Comparison of ENCODE assay signal across 15 cellular contexts in genomic region chr1:9529190-9529589, GRCh38. TPM values are rescaled to one million over a fixed set of nuclear protein-coding genes. Genes with fewer than 3 reads are reported as not detected.
DNase-seq lines count a peak whose midpoint lies in the region; ATAC-seq and TF ChIP-seq lines count a peak whose summit lies in the region.
"Had no signal": no experiment of that assay in that cellular context is flagged by ENCODE, and none has a peak within 500 bp of the region (broad histone marks: within the 10 kb centered on the region; RNA-seq: fewer than 3 reads in every experiment).

No MANE protein-coding gene starts in this region.

- TF ChIP-seq CTCF in activated CD8-positive, alpha-beta T cell treated with anti-CD3 and anti-CD28 coated beads for 36 hours (IDR thresholded peaks at IDR 0.05): no peak
- no peak for TF ChIP-seq CTCF in type B pancreatic cell (conservative IDR thresholded peaks at IDR 0.05)

- H3K4me1 Mint-ChIP-seq in activated CD8-positive, alpha-beta T cell treated with anti-CD3 and anti-CD28 coated beads for 36 hours (ENCODE audit: low read depth): no peaks in the 10 kb centered on the region
- no peaks in the 10 kb centered on the region for H3K4me1 Mint-ChIP-seq in activated CD8-positive, alpha-beta T cell treated with anti-CD3 and anti-CD28 coated beads, Interleukin-2, amount 10 ng/mL, durations not matched to agents 7 days and 5 days (ENCODE audit: low read depth)
- H3K4me1 Mint-ChIP-seq in type B pancreatic cell (ENCODE audit: unreplicated experiment): peaks cover 10% of the 10 kb centered on the region
- no peaks in the 10 kb centered on the region for H3K4me1 Mint-ChIP-seq in activated naive CD4-positive, alpha-beta T cell treated with anti-CD3 and anti-CD28 coated beads, Interleukin-2, amount 10 ng/mL, durations not matched to agents 7 days and 5 days

- POLR2A ChIA-PET in activated CD8-positive, alpha-beta T cell treated with anti-CD3 and anti-CD28 coated beads for 36 hours (lab: Charles Lee): interaction anchor here (0.6 to 0.7 kb wide), 2 partner anchors 17 to 271 kb away, joined by 3 read pairs; no protein-coding TSS in a partner anchor
- POLR2A ChIA-PET in activated CD8-positive, alpha-beta T cell treated with anti-CD3 and anti-CD28 coated beads, Interleukin-2, amount 10 ng/mL, durations not matched to agents 7 days and 5 days (lab: Charles Lee): no interaction called here

- intact Hi-C loops in activated CD8-positive, alpha-beta T cell treated with anti-CD3 and anti-CD28 coated beads for 36 hours (cut with micrococcal nuclease): no loop called here

- no peaks in the 10 kb centered on the region for H3K9me3 Mint-ChIP-seq in activated CD8-positive, alpha-beta T cell treated with anti-CD3 and anti-CD28 coated beads for 36 hours
- no peaks in the 10 kb centered on the region for H3K9me3 Mint-ChIP-seq in activated CD8-positive, alpha-beta T cell treated with anti-CD3 and anti-CD28 coated beads, Interleukin-2, amount 10 ng/mL, durations not matched to agents 7 days and 5 days (ENCODE audit: insufficient read depth)
- H3K9me3 Mint-ChIP-seq in type B pancreatic cell: no peaks in the 10 kb centered on the region
- H3K9me3 Mint-ChIP-seq in activated naive CD4-positive, alpha-beta T cell treated with anti-CD3 and anti-CD28 coated beads, Interleukin-2, amount 10 ng/mL, durations not matched to agents 7 days and 5 days: no peaks in the 10 kb centered on the region
- H3K9me3 Mint-ChIP-seq: activated B cell treated with CpG ODN at 0.5 μM for 24 hours, nephron progenitor cell had no signal

- H3K4me3 Mint-ChIP-seq in activated CD8-positive, alpha-beta T cell treated with anti-CD3 and anti-CD28 coated beads for 36 hours: no peak overlapping the region
- no peak overlapping the region for H3K4me3 Mint-ChIP-seq in activated CD8-positive, alpha-beta T cell treated with anti-CD3 and anti-CD28 coated beads, Interleukin-2, amount 10 ng/mL, durations not matched to agents 7 days and 5 days
- no peak overlapping the region for H3K4me3 Mint-ChIP-seq in type B pancreatic cell
- no peak overlapping the region for H3K4me3 Mint-ChIP-seq in activated naive CD4-positive, alpha-beta T cell treated with anti-CD3 and anti-CD28 coated beads, Interleukin-2, amount 10 ng/mL, durations not matched to agents 7 days and 5 days
- H3K4me3 Mint-ChIP-seq: activated B cell treated with CpG ODN at 0.5 μM for 24 hours, nephron progenitor cell had no signal

- ATAC-seq in activated CD8-positive, alpha-beta T cell treated with anti-CD3 and anti-CD28 coated beads for 36 hours: no peak
- ATAC-seq in activated CD8-positive, alpha-beta T cell treated with anti-CD3 and anti-CD28 coated beads, Interleukin-2, amount 10 ng/mL, durations not matched to agents 7 days and 5 days: no peak
- ATAC-seq in esophagus mucosa: peak; percentile 74
- ATAC-seq: foreskin keratinocyte had no signal

- H3K27ac Mint-ChIP-seq in activated CD8-positive, alpha-beta T cell treated with anti-CD3 and anti-CD28 coated beads for 36 hours: no peak overlapping the region
- no peak overlapping the region for H3K27ac Mint-ChIP-seq in activated CD8-positive, alpha-beta T cell treated with anti-CD3 and anti-CD28 coated beads, Interleukin-2, amount 10 ng/mL, durations not matched to agents 7 days and 5 days
- peak overlapping the region; percentile 61 for H3K27ac Mint-ChIP-seq in type B pancreatic cell
- H3K27ac Mint-ChIP-seq in activated naive CD4-positive, alpha-beta T cell treated with anti-CD3 and anti-CD28 coated beads, Interleukin-2, amount 10 ng/mL, durations not matched to agents 7 days and 5 days: no peak overlapping the region
- H3K27ac Mint-ChIP-seq: activated B cell treated with CpG ODN at 0.5 μM for 24 hours, nephron progenitor cell had no signal

- no peaks in the 10 kb centered on the region for H3K27me3 Mint-ChIP-seq in activated CD8-positive, alpha-beta T cell treated with anti-CD3 and anti-CD28 coated beads for 36 hours
- no peaks in the 10 kb centered on the region for H3K27me3 Mint-ChIP-seq in activated CD8-positive, alpha-beta T cell treated with anti-CD3 and anti-CD28 coated beads, Interleukin-2, amount 10 ng/mL, durations not matched to agents 7 days and 5 days (ENCODE audit: low read depth)
- H3K27me3 Mint-ChIP-seq in type B pancreatic cell: no peaks in the 10 kb centered on the region
- H3K27me3 Mint-ChIP-seq in activated naive CD4-positive, alpha-beta T cell treated with anti-CD3 and anti-CD28 coated beads, Interleukin-2, amount 10 ng/mL, durations not matched to agents 7 days and 5 days: peaks cover 12% of the 10 kb centered on the region
- H3K27me3 Mint-ChIP-seq: activated B cell treated with CpG ODN at 0.5 μM for 24 hours had no signal

- CTCF ChIA-PET in activated CD8-positive, alpha-beta T cell treated with anti-CD3 and anti-CD28 coated beads for 36 hours (lab: Charles Lee): interaction anchor here (0.9 kb wide), 1 partner anchor 140 kb away, joined by 3 read pairs; no protein-coding TSS in a partner anchor
- CTCF ChIA-PET in activated CD8-positive, alpha-beta T cell treated with anti-CD3 and anti-CD28 coated beads, Interleukin-2, amount 10 ng/mL, durations not matched to agents 7 days and 5 days (lab: Charles Lee): no interaction called here
- CTCF ChIA-PET in activated naive CD4-positive, alpha-beta T cell treated with anti-CD3 and anti-CD28 coated beads, Interleukin-2, amount 10 ng/mL, durations not matched to agents 7 days and 5 days (lab: Charles Lee): no interaction called here

- H3K36me3 Mint-ChIP-seq in activated CD8-positive, alpha-beta T cell treated with anti-CD3 and anti-CD28 coated beads for 36 hours (ENCODE audit: low read depth): no peaks in the 10 kb centered on the region
- no peaks in the 10 kb centered on the region for H3K36me3 Mint-ChIP-seq in activated CD8-positive, alpha-beta T cell treated with anti-CD3 and anti-CD28 coated beads, Interleukin-2, amount 10 ng/mL, durations not matched to agents 7 days and 5 days (ENCODE audit: low read depth)
- no peaks in the 10 kb centered on the region for H3K36me3 Mint-ChIP-seq in type B pancreatic cell
- no peaks in the 10 kb centered on the region for H3K36me3 Mint-ChIP-seq in activated naive CD4-positive, alpha-beta T cell treated with anti-CD3 and anti-CD28 coated beads, Interleukin-2, amount 10 ng/mL, durations not matched to agents 7 days and 5 days

- peak; percentile 8 for DNase-seq in activated CD8-positive, alpha-beta T cell treated with anti-CD3 and anti-CD28 coated beads for 36 hours
- DNase-seq in activated CD8-positive, alpha-beta T cell treated with anti-CD3 and anti-CD28 coated beads, Interleukin-2, amount 10 ng/mL, durations not matched to agents 7 days and 5 days: no peak
- DNase-seq in NCI-H69 (lab: John Stamatoyannopoulos, UW): peak; percentile 50
- no peak for DNase-seq in type B pancreatic cell (ENCODE audit: extremely low spot score, unreplicated experiment)
- DNase-seq in NCI-H2171 treated with DMSO at 0.1 percent for 48 hours (lab: John Stamatoyannopoulos, UW): no peak
- DNase-seq in activated naive CD4-positive, alpha-beta T cell treated with anti-CD3 and anti-CD28 coated beads, Interleukin-2, amount 10 ng/mL, durations not matched to agents 7 days and 5 days: no peak
- DNase-seq in activated T-cell treated with anti-CD3 and anti-CD28 coated beads, Interleukin-2, amount 50 U/mL, for 1 hour: no peak
- DNase-seq: activated B cell treated with CpG ODN at 0.5 μM for 24 hours; activated effector memory CD4-positive, alpha-beta T cell treated with anti-CD3 and anti-CD28 coated beads, Interleukin-2, amount 50 U/mL, for 16 hours; AML-193; foreskin keratinocyte; kidney; NCI-H1694; nephron progenitor cell had no signal

RNA-seq across cellular contexts. Expression of gene SLC25A33, which starts 10.1 kb away (rescaled TPM):
- 1 to 10 TPM; 5.7 to 5.9 TPM for total RNA-seq in activated CD8-positive, alpha-beta T cell treated with anti-CD3 and anti-CD28 coated beads for 36 hours
- total RNA-seq in activated CD8-positive, alpha-beta T cell treated with anti-CD3 and anti-CD28 coated beads, Interleukin-2, amount 10 ng/mL, durations not matched to agents 7 days and 5 days: 1 to 10 TPM; 4.1 to 4.4 TPM
- total RNA-seq in esophagus mucosa: 3.6 TPM
- 5.8 and 7.6 TPM in 2 replicates for total RNA-seq in type B pancreatic cell (ENCODE audit: low replicate concordance)

RNA-seq across cellular contexts. Expression of gene TMEM201, which starts 59.5 kb away (rescaled TPM):
- 10 to 100 TPM; 16.2 to 18.1 TPM for total RNA-seq in activated CD8-positive, alpha-beta T cell treated with anti-CD3 and anti-CD28 coated beads for 36 hours
- 10 to 100 TPM; 21.1 to 23.2 TPM for total RNA-seq in activated CD8-positive, alpha-beta T cell treated with anti-CD3 and anti-CD28 coated beads, Interleukin-2, amount 10 ng/mL, durations not matched to agents 7 days and 5 days
- total RNA-seq in esophagus mucosa: 7.7 TPM
- total RNA-seq in type B pancreatic cell (ENCODE audit: low replicate concordance): 18.4 and 26.0 TPM in 2 replicates

Comparison
In these comparisons a context has a peak if more than half of its experiments do, and no peak if none do; other contexts are left out.
1. DNase-seq: peak in activated CD8-positive, alpha-beta T cell treated with anti-CD3 and anti-CD28 coated beads for 36 hours (single experiment) and NCI-H69 (single experiment); none in activated CD8-positive, alpha-beta T cell treated with anti-CD3 and anti-CD28 coated beads, Interleukin-2, amount 10 ng/mL, durations not matched to agents 7 days and 5 days (single experiment), type B pancreatic cell (single experiment), NCI-H2171 treated with DMSO at 0.1 percent for 48 hours (single experiment), activated naive CD4-positive, alpha-beta T cell treated with anti-CD3 and anti-CD28 coated beads, Interleukin-2, amount 10 ng/mL, durations not matched to agents 7 days and 5 days (single experiment) and activated T-cell treated with anti-CD3 and anti-CD28 coated beads, Interleukin-2, amount 50 U/mL, for 1 hour (single experiment).